8 cellular contexts compared by ENCODE assay signal in the genomic region with DNA sequence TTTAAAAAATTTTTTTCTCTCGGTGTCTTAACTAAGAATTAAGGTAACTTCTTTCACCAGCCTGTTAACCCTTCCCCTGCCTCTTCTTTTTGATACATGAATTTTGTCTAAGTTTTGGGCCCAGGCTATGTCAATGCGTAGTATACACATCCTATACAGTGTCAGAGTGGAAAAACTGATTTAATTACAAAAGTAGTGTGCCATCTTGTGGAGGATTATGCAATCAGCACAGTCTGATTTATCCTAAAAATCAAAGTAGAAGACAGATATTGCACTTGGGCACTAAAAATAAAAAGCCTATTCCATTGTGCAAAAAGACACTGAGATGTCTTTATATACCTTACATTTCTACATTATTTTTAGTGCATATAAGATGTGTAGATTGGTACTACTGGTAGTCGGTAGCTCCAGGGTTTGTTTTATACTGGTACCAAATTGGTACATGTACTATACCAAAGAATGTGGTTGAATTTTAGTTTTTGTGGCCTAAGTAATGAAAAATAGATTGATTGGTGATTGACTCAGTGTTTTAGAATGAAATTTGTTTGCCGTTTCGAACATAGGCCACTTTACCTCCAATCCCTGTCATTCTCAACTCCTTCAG.
A peak's percentile ranks its signal among the peaks of the same experiment; 100 is the strongest.
DNase-seq lines count a peak whose midpoint lies in the region; ATAC-seq and TF ChIP-seq lines count a peak whose summit lies in the region.

No MANE protein-coding gene starts in this region.

- no peak for DNase-seq in Right ventricle myocardium inferior (ENCODE audit: missing footprints)
- no peak for DNase-seq in cardiac septum (ENCODE audit: low spot score)
- DNase-seq in NCI-H1417 treated with DMSO at 0.1 percent for 48 hours (lab: John Stamatoyannopoulos, UW) = peak; percentile 5
- DNase-seq in WERI-Rb-1 = no peak
- peak; percentile 33 for DNase-seq in glomerular endothelial cell (ENCODE audit: extremely low read depth, low read depth, low spot score)
- DNase-seq in retinal pigment epithelial cell (ENCODE audit: low read depth) = no peak
- DNase-seq in lower leg skin (ENCODE audit: low spot score in 2 of 2) = no peak

- no peaks in the 10 kb centered on the region for H3K27me3 ChIP-seq in WERI-Rb-1 (ENCODE audit: insufficient read depth, low read depth, severe bottlenecking)

- TF ChIP-seq CTCF in WERI-Rb-1 (IDR thresholded peaks at IDR 0.05; ENCODE audit: low read depth, low read length) (0 out of 2 replicates have a peak, but pooled peaks have one; percentile 19), retinal pigment epithelial cell (conservative IDR thresholded peaks at IDR 0.05; ENCODE audit: low read depth, low read length) (peak; percentile 61), lower leg skin (IDR thresholded peaks at IDR 0.05) (peak in 1 of 3 donors; percentile 27)

- H3K4me3 ChIP-seq in WERI-Rb-1 (ENCODE audit: low read depth, low read length) (no peak overlapping the region), retinal pigment epithelial cell (ENCODE audit: low read length) (no peak overlapping the region), lower leg skin (ENCODE audit: low read depth, poor library complexity, severe bottlenecking) (no peak overlapping the region)

- no peak for TF ChIP-seq POLR2A in lower leg skin (IDR thresholded peaks at IDR 0.05)

- H3K36me3 ChIP-seq in WERI-Rb-1 = peaks cover 4% of the 10 kb centered on the region

- WGBS in lower leg skin, 2 donors = 72 to 77% methylated on average over 5 of the region's 5 CpGs

- H3K9me3 ChIP-seq in WERI-Rb-1 (ENCODE audit: severe bottlenecking) = no peaks in the 10 kb centered on the region

- intact Hi-C loops in Right ventricle myocardium inferior (cut with DNase I) (loop anchor here (5.0 kb wide), 2 partner anchors 97 to 352 kb away; partner anchors contain the start of gene MKLN1), cardiac septum (cut with DNase I) (loop anchor here (2.0 kb wide), 1 partner anchor 352 kb away; no protein-coding TSS in a partner anchor), lower leg skin (cut with DNase I; ENCODE audit: low total_unique reads) (no loop called here)

- no peak overlapping the region for H3K27ac ChIP-seq in WERI-Rb-1

- ATAC-seq in Right ventricle myocardium inferior = peak; percentile 61
- ATAC-seq in GM21529 (IDR thresholded peaks at IDR 0.05; ENCODE audit: unreplicated experiment) = no peak

Comparison
In these comparisons a context has a peak if more than half of its experiments do, and no peak if none do; other contexts are left out.
1. DNase-seq: peak in NCI-H1417 treated with DMSO at 0.1 percent for 48 hours (single experiment) and glomerular endothelial cell (single experiment); none in Right ventricle myocardium inferior (single experiment), cardiac septum (single experiment), WERI-Rb-1 (single experiment), retinal pigment epithelial cell (single experiment) and lower leg skin (0 of 2).